8 cellular contexts compared by ENCODE assay signal in genomic region chr1:100250264-100250663, GRCh38. TPM values are rescaled to one million over a fixed set of nuclear protein-coding genes. Genes with fewer than 3 reads are reported as not detected.
DNase-seq lines count a peak whose midpoint lies in the region; ATAC-seq, FAIRE-seq and TF ChIP-seq lines count a peak whose summit lies in the region.

No MANE protein-coding gene starts in this region.

- TF ChIP-seq CTCF in D721Med (IDR thresholded peaks at IDR 0.05; ENCODE audit: insufficient read depth, missing control alignments), result no peak
- TF ChIP-seq CTCF in OCI-LY3 (IDR thresholded peaks at IDR 0.05; ENCODE audit: low read depth, low read length), result no peak
- no peak for TF ChIP-seq CTCF in fibroblast of mammary gland (conservative IDR thresholded peaks at IDR 0.05; ENCODE audit: control insufficient read depth, insufficient read depth, low read depth, low read length)
- no peak for TF ChIP-seq CTCF in sigmoid colon (IDR thresholded peaks at IDR 0.05)

- peak; percentile 80 for FAIRE-seq in D721Med (lab: Jason Lieb, UNC)

- H3K27me3 ChIP-seq in OCI-LY3 (ENCODE audit: low read depth, low read length) (no peaks in the 10 kb centered on the region), sigmoid colon (no peaks in the 10 kb centered on the region)

- H3K36me3 ChIP-seq in OCI-LY3 (replicated peaks; ENCODE audit: low read depth, low read length) (no peaks in the 10 kb centered on the region), sigmoid colon (no peaks in the 10 kb centered on the region)

- H4K20me1 ChIP-seq in OCI-LY3 (ENCODE audit: insufficient read depth, low read length), result no peaks in the 10 kb centered on the region

- peak overlapping the region; percentile 38 for H3K9ac ChIP-seq in OCI-LY3 (ENCODE audit: low read length)

- TF ChIP-seq EP300 in sigmoid colon (IDR thresholded peaks at IDR 0.05), result no peak

- WGBS in sigmoid colon, 2 donors, result 0% methylated on average over 1 of the region's 1 CpG

- peaks cover 9% of the 10 kb centered on the region; the same call in 1 of the 2 replicates for H3K4me1 ChIP-seq in OCI-LY3 (ENCODE audit: low read length)
- H3K4me1 ChIP-seq in sigmoid colon, result peaks cover 0 to 16% (median 8%) of the 10 kb centered on the region in 4 donors

- intact Hi-C loops in sigmoid colon (cut with DNase I), result loop anchor here (2.0 to 5.0 kb wide), 2 partner anchors 103 to 443 kb away; partner anchors contain the start of gene CDC14A

- TF ChIP-seq POLR2A in sigmoid colon (IDR thresholded peaks at IDR 0.05), result no peak

- H3K4me3 ChIP-seq in OCI-LY3 (ENCODE audit: low read length), result peak overlapping the region; percentile 95
- H3K4me3 ChIP-seq in fibroblast of mammary gland (ENCODE audit: control insufficient read depth, low read depth, low read length), result peak overlapping the region; percentile 100
- H3K4me3 ChIP-seq in sigmoid colon, result peak overlapping the region; percentile 11 to 91 (median 88)

- peaks cover 6% of the 10 kb centered on the region for H3K79me2 ChIP-seq in OCI-LY3 (ENCODE audit: low read length)

- H3K4me2 ChIP-seq in OCI-LY3 (ENCODE audit: low read length), result peak overlapping the region; percentile 72

- ATAC-seq in HG03469 (IDR thresholded peaks at IDR 0.05; ENCODE audit: unreplicated experiment), result no peak

- H3K27ac ChIP-seq in OCI-LY3 (ENCODE audit: low read length) (no peak overlapping the region), sigmoid colon (peak overlapping the region; percentile 87 to 94 (median 93))

- peak overlapping the region; percentile 88 for H2AFZ ChIP-seq in OCI-LY3 (ENCODE audit: low read depth, low read length)

- H3K9me3 ChIP-seq in OCI-LY3 (ENCODE audit: insufficient read depth, low read length) (no peaks in the 10 kb centered on the region), sigmoid colon (no peaks in the 10 kb centered on the region)

- no peak for DNase-seq in D721Med (ENCODE audit: insufficient read length, low spot score)
- no peak for DNase-seq in fibroblast of mammary gland (ENCODE audit: low read depth)
- no peak for DNase-seq in sigmoid colon
- DNase-seq in NCI-H748 treated with DMSO at 0.1 percent for 48 hours (lab: John Stamatoyannopoulos, UW), result no peak
- no peak for DNase-seq in NCI-H82 (lab: John Stamatoyannopoulos, UW)
- no peak for DNase-seq in SHP77 (lab: John Stamatoyannopoulos, UW)

RNA-seq across cellular contexts. Expression of gene DBT, which starts 0.6 kb away (rescaled TPM):
- 10 to 100 TPM in 2 of 4 donors, 1 to 10 TPM in 2; 8.8 to 14.3 (median 11.1) TPM for total RNA-seq in sigmoid colon
- 1 to 10 TPM; 3.0 to 4.6 (median 4.2) TPM for polyA plus RNA-seq in sigmoid colon

RNA-seq across cellular contexts. Expression of gene RTCA, which starts 15.8 kb away (rescaled TPM):
- total RNA-seq in sigmoid colon, result 10 to 100 TPM; 16.3 to 24.3 (median 19.8) TPM
- polyA plus RNA-seq in sigmoid colon, result 10 to 100 TPM; 27.1 to 43.7 (median 34.8) TPM
